In the genomic region with DNA sequence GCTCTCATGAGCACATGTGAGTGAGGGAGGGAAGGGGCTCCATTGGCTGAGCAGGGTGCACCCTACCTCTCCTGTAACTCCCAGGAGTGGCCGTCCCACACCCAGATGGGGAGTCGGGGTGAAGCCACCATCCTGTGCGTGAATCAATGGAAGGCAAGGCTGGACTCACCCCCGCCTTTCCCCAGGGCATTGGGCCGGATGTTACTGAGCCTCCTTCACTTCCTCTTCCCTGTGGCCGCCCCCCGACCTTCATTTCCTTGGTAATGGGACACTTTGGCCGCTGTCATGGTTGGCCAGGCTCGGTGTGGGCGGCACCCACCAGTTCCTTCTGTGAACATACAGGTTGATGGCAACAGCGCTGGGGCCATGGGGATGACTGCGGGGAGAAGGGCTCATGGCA, we compare ENCODE assay signal across 17 cellular contexts.
A peak's percentile ranks its signal among the peaks of the same experiment; 100 is the strongest.
DNase-seq lines count a peak whose midpoint lies in the region; ATAC-seq and TF ChIP-seq lines count a peak whose summit lies in the region.
"Had no signal": no experiment of that assay in that cellular context is flagged by ENCODE, and none has a peak within 500 bp of the region (broad histone marks: within the 10 kb centered on the region; RNA-seq: fewer than 3 reads in every experiment).

No MANE protein-coding gene starts in this region.

- peak; percentile 89 for DNase-seq in chondrocyte (ENCODE audit: low spot score)
- no peak for DNase-seq in nephron progenitor cell
- DNase-seq in activated CD4-positive, alpha-beta T cell treated with anti-CD3 and anti-CD28 coated beads for 4 hours, result no peak
- no peak for DNase-seq in Kasumi-1 (lab: John Stamatoyannopoulos, UW)
- DNase-seq: 8988T; Caco-2; CD4-positive, alpha-beta T cell; DMS153; DMS79; GDM1; IMR-90 had no signal

- H3K27ac Mint-ChIP-seq in chondrocyte (ENCODE audit: unreplicated experiment) (no peak overlapping the region), nephron progenitor cell (peak overlapping the region; percentile 57)
- no peak overlapping the region for H3K27ac Mint-ChIP-seq in stimulated activated memory B cell treated with anti-CD40 and anti-IgM and Interleukin-4, amounts not matched to agents 10 μg/mL and 1 μg/mL and 100 μg/mL, for 72 hours
- H3K27ac Mint-ChIP-seq: CD4-positive, alpha-beta T cell had no signal

- no peaks in the 10 kb centered on the region for H3K27me3 ChIP-seq in BLaER1

- H3K9me3 ChIP-seq in BLaER1, result peaks cover 38% of the 10 kb centered on the region
- H3K9me3 ChIP-seq: Caco-2, HAP-1 had no signal

- peak; percentile 47 for ATAC-seq in stimulated activated memory B cell treated with anti-CD40 and anti-IgM and Interleukin-4, amounts not matched to agents 10 μg/mL and 1 μg/mL and 100 μg/mL, for 72 hours
- ATAC-seq in HG03378 (IDR thresholded peaks at IDR 0.05; ENCODE audit: unreplicated experiment), result no peak
- ATAC-seq: K562 had no signal

- H3K4me1 Mint-ChIP-seq in chondrocyte (ENCODE audit: low read depth), result no peaks in the 10 kb centered on the region
- H3K4me1 Mint-ChIP-seq in nephron progenitor cell, result peaks cover 17% of the 10 kb centered on the region
- H3K4me1 Mint-ChIP-seq in stimulated activated memory B cell treated with anti-CD40 and anti-IgM and Interleukin-4, amounts not matched to agents 10 μg/mL and 1 μg/mL and 100 μg/mL, for 72 hours, result peaks cover 19% of the 10 kb centered on the region

- TF ChIP-seq CTCF in chondrocyte (IDR thresholded peaks at IDR 0.05), result no peak
- TF ChIP-seq CTCF in nephron progenitor cell (IDR thresholded peaks at IDR 0.05), result no peak

- H3K9ac ChIP-seq in BLaER1, result no peak overlapping the region

- no peaks in the 10 kb centered on the region for H4K20me1 ChIP-seq in BLaER1

- H3K4me3 Mint-ChIP-seq in chondrocyte (ENCODE audit: unreplicated experiment) (no peak overlapping the region), nephron progenitor cell (no peak overlapping the region)
- no peak overlapping the region for H3K4me3 Mint-ChIP-seq in stimulated activated memory B cell treated with anti-CD40 and anti-IgM and Interleukin-4, amounts not matched to agents 10 μg/mL and 1 μg/mL and 100 μg/mL, for 72 hours
- H3K4me3 Mint-ChIP-seq: CD4-positive, alpha-beta T cell had no signal

- H3K36me3 Mint-ChIP-seq in chondrocyte (ENCODE audit: low read depth) (peaks cover 5% of the 10 kb centered on the region), nephron progenitor cell (ENCODE audit: low read depth) (peaks cover 24% of the 10 kb centered on the region)
- H3K36me3 Mint-ChIP-seq in stimulated activated memory B cell treated with anti-CD40 and anti-IgM and Interleukin-4, amounts not matched to agents 10 μg/mL and 1 μg/mL and 100 μg/mL, for 72 hours, result peaks cover 56% of the 10 kb centered on the region

- peaks cover 9% of the 10 kb centered on the region for H3K9me3 Mint-ChIP-seq in chondrocyte (ENCODE audit: low read depth)
- peaks cover 22% of the 10 kb centered on the region for H3K9me3 Mint-ChIP-seq in nephron progenitor cell
- H3K9me3 Mint-ChIP-seq in stimulated activated memory B cell treated with anti-CD40 and anti-IgM and Interleukin-4, amounts not matched to agents 10 μg/mL and 1 μg/mL and 100 μg/mL, for 72 hours, result peaks cover 3% of the 10 kb centered on the region

- peak overlapping the region; percentile 57 for H3K4me2 ChIP-seq in BLaER1

- H3K36me3 ChIP-seq in BLaER1, result peaks cover 55% of the 10 kb centered on the region
- H3K36me3 ChIP-seq: HAP-1 had no signal

- H3K4me1 ChIP-seq in BLaER1, result peaks cover 21% of the 10 kb centered on the region
- H3K4me1 ChIP-seq: Caco-2, HAP-1 had no signal

- H3K4me3 ChIP-seq in BLaER1, result no peak overlapping the region
- H3K4me3 ChIP-seq: HAP-1, K562 had no signal

- peak overlapping the region; percentile 45; the same call in 1 of the 2 replicates for H3K27ac ChIP-seq in BLaER1
- H3K27ac ChIP-seq: C4-2B had no signal

- H3K27me3 Mint-ChIP-seq in chondrocyte (ENCODE audit: low read depth) (no peaks in the 10 kb centered on the region), nephron progenitor cell (ENCODE audit: low read depth, poor library complexity) (peaks cover 13% of the 10 kb centered on the region)
- no peaks in the 10 kb centered on the region for H3K27me3 Mint-ChIP-seq in stimulated activated memory B cell treated with anti-CD40 and anti-IgM and Interleukin-4, amounts not matched to agents 10 μg/mL and 1 μg/mL and 100 μg/mL, for 72 hours
- H3K27me3 Mint-ChIP-seq: CD4-positive, alpha-beta T cell had no signal
